2 cellular contexts compared by ENCODE assay signal in the genomic region with DNA sequence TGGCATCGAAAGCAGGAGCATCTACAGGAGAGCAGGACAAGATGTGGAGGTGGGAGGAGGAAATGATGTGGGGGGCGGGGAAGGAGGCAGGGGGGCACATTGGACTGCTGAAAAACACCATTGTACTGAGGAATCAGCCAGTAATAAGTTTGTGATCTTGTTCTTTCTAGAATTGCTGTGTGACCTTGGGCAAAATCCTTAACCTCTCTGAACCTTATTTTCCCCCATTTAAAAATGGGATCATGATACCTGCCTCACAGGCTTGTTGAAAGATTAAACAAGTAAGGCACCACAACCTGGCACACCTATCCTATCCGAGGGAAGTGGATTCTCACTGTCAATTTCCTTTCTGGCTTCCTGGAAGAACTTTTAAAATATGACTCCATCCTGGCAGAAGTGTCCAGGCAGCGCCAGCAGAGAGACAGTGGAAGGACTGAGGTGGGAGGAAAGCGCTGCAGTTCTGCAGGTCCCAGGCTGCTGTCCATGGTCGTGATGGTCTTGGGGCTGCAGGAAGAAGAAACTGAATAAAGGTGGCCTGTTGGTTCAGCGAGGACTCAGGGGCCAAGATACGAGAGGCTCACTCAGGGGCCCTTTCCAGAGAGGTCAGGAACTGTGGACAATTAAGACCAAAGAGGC.
A peak's percentile ranks its signal among the peaks of the same experiment; 100 is the strongest.
TF ChIP-seq lines count a peak whose summit lies in the region.

No MANE protein-coding gene starts in this region.

TF ChIP-seq in IMR-90, 13 proteins besides CTCF, POLR2A, EP300 and RAD21:
- no peak for TF ChIP-seq CEBPB (IDR thresholded peaks at IDR 0.05; ENCODE audit: low read depth, low read length)

TF ChIP-seq in GM12878, 131 proteins besides CTCF, POLR2A, EP300 and RAD21:
- TF ChIP-seq HDGF (IDR thresholded peaks at IDR 0.05), result no peak
- TF ChIP-seq, protein P1, sequence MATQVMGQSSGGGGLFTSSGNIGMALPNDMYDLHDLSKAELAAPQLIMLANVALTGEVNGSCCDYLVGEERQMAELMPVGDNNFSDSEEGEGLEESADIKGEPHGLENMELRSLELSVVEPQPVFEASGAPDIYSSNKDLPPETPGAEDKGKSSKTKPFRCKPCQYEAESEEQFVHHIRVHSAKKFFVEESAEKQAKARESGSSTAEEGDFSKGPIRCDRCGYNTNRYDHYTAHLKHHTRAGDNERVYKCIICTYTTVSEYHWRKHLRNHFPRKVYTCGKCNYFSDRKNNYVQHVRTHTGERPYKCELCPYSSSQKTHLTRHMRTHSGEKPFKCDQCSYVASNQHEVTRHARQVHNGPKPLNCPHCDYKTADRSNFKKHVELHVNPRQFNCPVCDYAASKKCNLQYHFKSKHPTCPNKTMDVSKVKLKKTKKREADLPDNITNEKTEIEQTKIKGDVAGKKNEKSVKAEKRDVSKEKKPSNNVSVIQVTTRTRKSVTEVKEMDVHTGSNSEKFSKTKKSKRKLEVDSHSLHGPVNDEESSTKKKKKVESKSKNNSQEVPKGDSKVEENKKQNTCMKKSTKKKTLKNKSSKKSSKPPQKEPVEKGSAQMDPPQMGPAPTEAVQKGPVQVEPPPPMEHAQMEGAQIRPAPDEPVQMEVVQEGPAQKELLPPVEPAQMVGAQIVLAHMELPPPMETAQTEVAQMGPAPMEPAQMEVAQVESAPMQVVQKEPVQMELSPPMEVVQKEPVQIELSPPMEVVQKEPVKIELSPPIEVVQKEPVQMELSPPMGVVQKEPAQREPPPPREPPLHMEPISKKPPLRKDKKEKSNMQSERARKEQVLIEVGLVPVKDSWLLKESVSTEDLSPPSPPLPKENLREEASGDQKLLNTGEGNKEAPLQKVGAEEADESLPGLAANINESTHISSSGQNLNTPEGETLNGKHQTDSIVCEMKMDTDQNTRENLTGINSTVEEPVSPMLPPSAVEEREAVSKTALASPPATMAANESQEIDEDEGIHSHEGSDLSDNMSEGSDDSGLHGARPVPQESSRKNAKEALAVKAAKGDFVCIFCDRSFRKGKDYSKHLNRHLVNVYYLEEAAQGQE (IDR thresholded peaks at IDR 0.05; ENCODE audit: low read depth, low read length), result peak; percentile 31; the same call in 1 of the 2 replicates
